Comparison of ENCODE assay signal across 14 cellular contexts in the genomic region with DNA sequence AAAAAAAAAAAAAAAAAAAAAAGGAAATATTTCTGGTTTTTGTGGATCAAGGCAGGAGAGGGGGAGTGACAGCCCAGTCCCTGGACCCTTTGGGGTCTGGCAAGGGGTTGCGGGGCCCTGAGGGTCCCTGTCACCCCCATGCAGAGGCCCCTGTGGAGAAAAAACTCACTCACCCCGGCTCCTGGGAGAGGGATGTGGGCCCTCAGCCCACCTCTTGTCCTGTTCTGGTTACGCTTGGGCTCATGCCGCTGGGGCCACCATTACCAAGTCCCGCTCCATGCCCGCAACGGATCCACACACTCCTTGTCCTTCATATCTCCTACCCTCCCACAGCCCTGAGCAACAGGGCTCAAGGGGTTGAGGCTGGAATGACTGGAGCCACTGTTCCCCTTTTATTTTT. TPM values are rescaled to one million over a fixed set of nuclear protein-coding genes. Genes with fewer than 3 reads are reported as not detected.
DNase-seq lines count a peak whose midpoint lies in the region; ATAC-seq and TF ChIP-seq lines count a peak whose summit lies in the region.
"Had no signal": no experiment of that assay in that cellular context is flagged by ENCODE, and none has a peak within 500 bp of the region (broad histone marks: within the 10 kb centered on the region; RNA-seq: fewer than 3 reads in every experiment).

No MANE protein-coding gene starts in this region.

- no peak for DNase-seq in PC-9
- DNase-seq in hepatocyte (ENCODE audit: low spot score), result no peak
- peak in 1 of 2 donors; percentile 39 for DNase-seq in psoas muscle
- no peak for DNase-seq in anterior cingulate cortex (lab: John Stamatoyannopoulos, UW)
- no peak for DNase-seq in NCI-H1417 (lab: John Stamatoyannopoulos, UW)
- DNase-seq in Karpas-422, result no peak
- DNase-seq: GM23248, KG1, NCI-H446, PC-3 had no signal

- H3K9me3 ChIP-seq in PC-9 (ENCODE audit: insufficient read depth, low read depth) (no peaks in the 10 kb centered on the region), hepatocyte (ENCODE audit: low read depth) (no peaks in the 10 kb centered on the region), psoas muscle (no peaks in the 10 kb centered on the region), Karpas-422 (ENCODE audit: low read length) (no peaks in the 10 kb centered on the region)
- H3K9me3 ChIP-seq: MG63 had no signal

- H3K4me2 ChIP-seq in PC-9, result peak overlapping the region; percentile 94
- H3K4me2 ChIP-seq in hepatocyte, result no peak overlapping the region
- H3K4me2 ChIP-seq in Karpas-422 (ENCODE audit: low read depth, low read length, poor library complexity, severe bottlenecking), result no peak overlapping the region

- no peaks in the 10 kb centered on the region for H3K9me2 ChIP-seq in PC-9 (ENCODE audit: insufficient read depth)
- no peaks in the 10 kb centered on the region for H3K9me2 ChIP-seq in hepatocyte (replicated peaks; ENCODE audit: insufficient read depth)
- no peaks in the 10 kb centered on the region for H3K9me2 ChIP-seq in Karpas-422 (replicated peaks; ENCODE audit: insufficient read depth, low read length)

- no peak overlapping the region for H2AFZ ChIP-seq in PC-9
- H2AFZ ChIP-seq in hepatocyte, result no peak overlapping the region
- H2AFZ ChIP-seq in Karpas-422 (ENCODE audit: low read length), result no peak overlapping the region
- H2AFZ ChIP-seq: GM23248 had no signal

- H3K27me3 ChIP-seq in PC-9 (ENCODE audit: insufficient read depth, low read depth) (no peaks in the 10 kb centered on the region), hepatocyte (no peaks in the 10 kb centered on the region), psoas muscle (ENCODE audit: insufficient read depth in 3 of 3, low read length in 2 of 3) (no peaks in the 10 kb centered on the region), Karpas-422 (ENCODE audit: low read length) (no peaks in the 10 kb centered on the region)
- H3K27me3 ChIP-seq: MG63 had no signal

- 97% methylated on average over 6 of the region's 7 CpGs for WGBS in hepatocyte (ENCODE audit: low lambda C conversion rate, missing lambda C conversion rate)
- WGBS in psoas muscle, 3 donors, result 93 to 99% (median 97%) methylated on average over 7 of the region's 7 CpGs

- no peak for ATAC-seq in psoas muscle

- no peak overlapping the region for H3K4me3 ChIP-seq in PC-9
- no peak overlapping the region for H3K4me3 ChIP-seq in hepatocyte
- no peak overlapping the region for H3K4me3 ChIP-seq in psoas muscle
- no peak overlapping the region for H3K4me3 ChIP-seq in Karpas-422 (ENCODE audit: low read length)
- H3K4me3 ChIP-seq: GM23248, MG63 had no signal

- CTCF ChIA-PET in PC-9 (lab: Charles Lee), result interaction anchor here (0.9 to 1.9 kb wide), 4 partner anchors 23 to 83 kb away, joined by 3 to 12 read pairs (median 6); partner anchors contain the start of gene INTS1

- no TSS peak for BruUV-seq in PC-9 (replicated peaks; lab: Mats Ljungman, UMichigan)

- H4K20me1 ChIP-seq in PC-9 (ENCODE audit: insufficient read depth), result peaks cover 16% of the 10 kb centered on the region
- no peaks in the 10 kb centered on the region for H4K20me1 ChIP-seq in hepatocyte (ENCODE audit: insufficient read depth, poor library complexity, severe bottlenecking)
- H4K20me1 ChIP-seq in Karpas-422 (ENCODE audit: insufficient read depth, low read depth, low read length), result no peaks in the 10 kb centered on the region

- peaks cover 35% of the 10 kb centered on the region for H3F3A ChIP-seq in PC-9 (ENCODE audit: insufficient read depth, low read depth)

- H3K27ac ChIP-seq in C4-2B (peak overlapping the region; percentile 95), PC-9 (peak overlapping the region; percentile 14; the same call in 1 of the 2 replicates), hepatocyte (peak overlapping the region; percentile 98), psoas muscle (peak overlapping the region; percentile 90), Karpas-422 (ENCODE audit: low read length) (no peak overlapping the region)
- H3K27ac ChIP-seq: GM23248, HL-60 had no signal

- peaks cover 62% of the 10 kb centered on the region for H3K4me1 ChIP-seq in PC-9 (replicated peaks; ENCODE audit: insufficient read depth)
- peaks cover 11% of the 10 kb centered on the region for H3K4me1 ChIP-seq in hepatocyte (ENCODE audit: insufficient read depth)
- H3K4me1 ChIP-seq in psoas muscle, result peaks cover 13% of the 10 kb centered on the region
- no peaks in the 10 kb centered on the region for H3K4me1 ChIP-seq in Karpas-422 (ENCODE audit: low read length)

- H3K36me3 ChIP-seq in PC-9 (ENCODE audit: low read depth) (no peaks in the 10 kb centered on the region), hepatocyte (replicated peaks; ENCODE audit: insufficient read depth, low read depth) (no peaks in the 10 kb centered on the region), psoas muscle (ENCODE audit: insufficient read depth in 1 of 2, low read depth in 1 of 2) (no peaks in the 10 kb centered on the region), Karpas-422 (ENCODE audit: insufficient read depth, low read length) (no peaks in the 10 kb centered on the region)
- H3K36me3 ChIP-seq: MG63 had no signal

- TF ChIP-seq CTCF in C4-2B (conservative IDR thresholded peaks at IDR 0.05) (no peak), PC-9 (conservative IDR thresholded peaks at IDR 0.05) (no peak), hepatocyte (IDR thresholded peaks at IDR 0.05; ENCODE audit: poor library complexity) (no peak), psoas muscle (IDR thresholded peaks at IDR 0.05) (no peak)

- H3K79me2 ChIP-seq in PC-9 (ENCODE audit: low read depth) (peaks cover 16% of the 10 kb centered on the region), hepatocyte (peaks cover 4% of the 10 kb centered on the region), Karpas-422 (ENCODE audit: low read length) (no peaks in the 10 kb centered on the region)

- POLR2A ChIA-PET in PC-9 (lab: Charles Lee; ENCODE audit: unreplicated experiment), result interaction anchor here (0.6 to 1.2 kb wide), 2 partner anchors 23 to 971 kb away, joined by 6 to 14 read pairs; no protein-coding TSS in a partner anchor

- intact Hi-C loops in PC-9 (cut with micrococcal nuclease; ENCODE audit: unreplicated experiment) (loop anchor here (2.0 kb wide), 1 partner anchor 14 kb away; the partner anchor contains the start of gene PSMG3), psoas muscle (cut with DNase I) (loop anchor here in 1 of 2 donors (2.0 kb wide), 1 partner anchor 52 kb away; the partner anchor contains the start of gene INTS1)

- H3K9ac ChIP-seq in Karpas-422 (ENCODE audit: low read length), result no peak overlapping the region
- H3K9ac ChIP-seq: GM23248 had no signal

RNA-seq across cellular contexts. Expression of gene TMEM184A, which starts 1.0 kb away (rescaled TPM):
- total RNA-seq in PC-9 (2021) (21.4 TPM in 2 replicates), hepatocyte (14.5 and 23.4 TPM in 2 replicates), psoas muscle (1 to 10 TPM; 2.8 to 6.0 (median 2.9) TPM)
- polyA plus RNA-seq in hepatocyte (18.6 and 24.7 TPM in 2 replicates), psoas muscle (1 to 10 TPM in 2 of 3 donors, under 1 TPM in 1; 0.40 to 1.4 (median 1.1) TPM)
- not detected in 2 replicates for total RNA-seq in Karpas-422 (2014; rRNA removed; shearing (Covaris generic); ENCODE audit: low replicate concordance)
- total RNA-seq: CD4-positive, CD25-positive, alpha-beta regulatory T cell; GM23248 had no signal
- polyA plus RNA-seq: GM23248 had no signal

RNA-seq across cellular contexts. Expression of gene PSMG3, which starts 12.8 kb away (rescaled TPM):
- 63.3 and 78.9 TPM in 2 replicates for total RNA-seq in PC-9 (2021)
- total RNA-seq in hepatocyte, result 27.5 and 42.7 TPM in 2 replicates
- 44.8 and 60.3 TPM in 2 replicates for polyA plus RNA-seq in hepatocyte
- 10 to 100 TPM; 11.8 to 18.2 (median 14.6) TPM for total RNA-seq in psoas muscle
- polyA plus RNA-seq in psoas muscle, result 10 to 100 TPM; 33.4 to 59.1 (median 54.1) TPM
- 29.9 and 70.4 TPM in 2 replicates for total RNA-seq in Karpas-422 (2014; rRNA removed; shearing (Covaris generic); ENCODE audit: low replicate concordance)

RNA-seq across cellular contexts. Expression of gene MAFK, which starts 26.5 kb away (rescaled TPM):
- 43.1 and 70.8 TPM in 2 replicates for total RNA-seq in PC-9 (2021)
- 14.6 and 24.0 TPM in 2 replicates for total RNA-seq in hepatocyte
- 4.4 and 7.8 TPM in 2 replicates for polyA plus RNA-seq in hepatocyte
- total RNA-seq in psoas muscle, result 100 to 1,000 TPM in 1 of 4 donors, 10 to 100 TPM in 3; 59.1 to 103 (median 77.5) TPM
- 100 to 1,000 TPM in 1 of 3 donors, 10 to 100 TPM in 2; 36.7 to 138 (median 62.9) TPM for polyA plus RNA-seq in psoas muscle
- total RNA-seq in Karpas-422 (2014; rRNA removed; shearing (Covaris generic); ENCODE audit: low replicate concordance), result 10.3 and 13.8 TPM in 2 replicates

RNA-seq across cellular contexts. Expression of gene INTS1, which starts 52.8 kb away (rescaled TPM):
- total RNA-seq in PC-9 (2021) (124 and 170 TPM in 2 replicates), hepatocyte (15.5 and 30.0 TPM in 2 replicates), psoas muscle (10 to 100 TPM; 61.3 to 77.6 (median 68.9) TPM)
- polyA plus RNA-seq in hepatocyte (53.6 and 57.3 TPM in 2 replicates), psoas muscle (10 to 100 TPM; 38.8 to 70.7 (median 44.0) TPM)
- 25.7 and 42.1 TPM in 2 replicates for total RNA-seq in Karpas-422 (2014; rRNA removed; shearing (Covaris generic); ENCODE audit: low replicate concordance)
